Comparison of ENCODE assay signal across 23 cellular contexts in genomic region chr12:29518407-29518806, GRCh38. TPM values are rescaled to one million over a fixed set of nuclear protein-coding genes. Genes with fewer than 3 reads are reported as not detected.
DNase-seq lines count a peak whose midpoint lies in the region; ATAC-seq, FAIRE-seq and TF ChIP-seq lines count a peak whose summit lies in the region.
"Had no signal": no experiment of that assay in that cellular context is flagged by ENCODE, and none has a peak within 500 bp of the region (broad histone marks: within the 10 kb centered on the region; RNA-seq: fewer than 3 reads in every experiment).

No MANE protein-coding gene starts in this region.

- no peaks in the 10 kb centered on the region for H4K20me1 ChIP-seq in K562 (replicated peaks; ENCODE audit: control insufficient read depth, insufficient read depth, low read length)

- intact Hi-C loops in K562 (cut with micrococcal nuclease): no loop called here

- in situ Hi-C loops in K562 (cut with MboI): no loop called here

- H3K4me3 ChIP-seq in K562: no peak overlapping the region
- H3K4me3 ChIP-seq: A549, HAP-1 had no signal

- no peaks in the 10 kb centered on the region for H3K9me1 ChIP-seq in K562 (ENCODE audit: control insufficient read depth, insufficient read depth, low read length)

- FAIRE-seq in K562 (lab: Jason Lieb, UNC): no peak
- FAIRE-seq: A549, GM12892, H54 had no signal

- H2AFZ ChIP-seq in K562 (ENCODE audit: low read depth, low read length): no peak overlapping the region

- no peak overlapping the region for H3K4me2 ChIP-seq in K562 (ENCODE audit: insufficient read depth, low read length)
- H3K4me2 ChIP-seq: A549 had no signal

- no peaks in the 10 kb centered on the region for H3K9me3 ChIP-seq in K562 (replicated peaks; ENCODE audit: control insufficient read depth, insufficient read depth, low read depth, low read length)
- H3K9me3 ChIP-seq: A549, HAP-1 had no signal

- no peak for TF ChIP-seq RAD21 in K562 (CRISPR knock-in tag; conservative IDR thresholded peaks at IDR 0.05 in 1 of 2, IDR thresholded peaks at IDR 0.05 in 1 of 2)

- DNase-seq in K562 (ENCODE audit: extremely low read depth in 1 of 4, low spot score in 3 of 4) (no peak), activated gamma-delta T cell (lab: John Stamatoyannopoulos, UW) (no peak), NCI-H128 (lab: John Stamatoyannopoulos, UW; ENCODE audit: unreplicated experiment) (no peak)
- DNase-seq in activated naive CD4-positive, alpha-beta T cell treated with anti-CD3 and anti-CD28 coated beads, Interleukin-2, amount 10 ng/mL, durations not matched to agents 7 days and 5 days: no peak
- DNase-seq: 8988T; C1 segment of cervical spinal cord; Calu3; CD4-positive, alpha-beta memory T cell; COR-L47; DMS53; DMS79 treated with DMSO at 0.1 percent for 48 hours; GF-D8; GOT3; HFFc6 had no signal

- no peaks in the 10 kb centered on the region for H3K4me1 Mint-ChIP-seq in activated naive CD4-positive, alpha-beta T cell treated with anti-CD3 and anti-CD28 coated beads, Interleukin-2, amount 10 ng/mL, durations not matched to agents 7 days and 5 days
- H3K4me1 Mint-ChIP-seq: CD4-positive, alpha-beta memory T cell had no signal

- H3K36me3 ChIP-seq in K562 (ENCODE audit: control insufficient read depth, insufficient read depth, low read length): no peaks in the 10 kb centered on the region
- H3K36me3 ChIP-seq: HAP-1 had no signal

- no peak for TF ChIP-seq CTCF in K562 (IDR thresholded peaks at IDR 0.05 in 2 of 3, conservative IDR thresholded peaks at IDR 0.05 in 1 of 3; ENCODE audit: insufficient read depth in 2 of 3, low read depth in 1 of 3, low read length in 3 of 3)

- no peak overlapping the region for H3K4me3 Mint-ChIP-seq in activated naive CD4-positive, alpha-beta T cell treated with anti-CD3 and anti-CD28 coated beads, Interleukin-2, amount 10 ng/mL, durations not matched to agents 7 days and 5 days
- H3K4me3 Mint-ChIP-seq: CD4-positive, alpha-beta memory T cell; HFFc6 had no signal

- H3K27ac Mint-ChIP-seq in activated naive CD4-positive, alpha-beta T cell treated with anti-CD3 and anti-CD28 coated beads, Interleukin-2, amount 10 ng/mL, durations not matched to agents 7 days and 5 days: no peak overlapping the region
- H3K27ac Mint-ChIP-seq: CD4-positive, alpha-beta memory T cell; HFFc6 had no signal

- no peaks in the 10 kb centered on the region for H3K9me3 Mint-ChIP-seq in activated naive CD4-positive, alpha-beta T cell treated with anti-CD3 and anti-CD28 coated beads, Interleukin-2, amount 10 ng/mL, durations not matched to agents 7 days and 5 days
- H3K9me3 Mint-ChIP-seq: CD4-positive, alpha-beta memory T cell; HFFc6 had no signal

- ATAC-seq in HG02610 (IDR thresholded peaks at IDR 0.05; ENCODE audit: unreplicated experiment) (peak; percentile 67), HG02870 (IDR thresholded peaks at IDR 0.05; ENCODE audit: unreplicated experiment) (peak; percentile 47), K562 (no peak), GM18909 (IDR thresholded peaks at IDR 0.05; ENCODE audit: poor library complexity, unreplicated experiment) (no peak)
- ATAC-seq: A549 had no signal

- H3K4me1 ChIP-seq in K562 (replicated peaks in 1 of 2; ENCODE audit: control insufficient read depth in 2 of 2, insufficient read depth in 2 of 2, low read length in 2 of 2): no peaks in the 10 kb centered on the region; a peak in 1 of 5 replicates
- H3K4me1 ChIP-seq: A549, HAP-1 had no signal

- no peaks in the 10 kb centered on the region for H3K36me3 Mint-ChIP-seq in activated naive CD4-positive, alpha-beta T cell treated with anti-CD3 and anti-CD28 coated beads, Interleukin-2, amount 10 ng/mL, durations not matched to agents 7 days and 5 days
- H3K36me3 Mint-ChIP-seq: CD4-positive, alpha-beta memory T cell had no signal

- peaks cover 0 to 4% of the 10 kb centered on the region in 2 experiments; a peak in 1 of 5 replicates for H3K27me3 ChIP-seq in K562 (ENCODE audit: control insufficient read depth in 2 of 2, insufficient read depth in 2 of 2, low read length in 2 of 2)

- TF ChIP-seq EP300 in K562 (IDR thresholded peaks at IDR 0.05; ENCODE audit: low read length): no peak

- H3K9ac ChIP-seq in K562 (ENCODE audit: insufficient read depth in 1 of 2, low read depth in 2 of 2, low read length in 2 of 2): no peak overlapping the region

- TF ChIP-seq POLR2A in K562 (conservative IDR thresholded peaks at IDR 0.05): no peak

- POLR2A ChIA-PET in K562 (lab: Yijun Ruan, JAX): no interaction called here

- BruUV-seq in K562 (replicated peaks; lab: Mats Ljungman, UMichigan): no TSS peak

- peaks cover 5% of the 10 kb centered on the region for H3K27me3 Mint-ChIP-seq in activated naive CD4-positive, alpha-beta T cell treated with anti-CD3 and anti-CD28 coated beads, Interleukin-2, amount 10 ng/mL, durations not matched to agents 7 days and 5 days

- no peak overlapping the region for H3K27ac ChIP-seq in K562 (ENCODE audit: extremely low read depth, low read depth, low read length)
- H3K27ac ChIP-seq: A549 had no signal

- 0% methylated on average over 2 of the region's 2 CpGs for WGBS in K562 (ENCODE audit: insufficient coverage, low coverage, missing lambda C conversion rate)

- CTCF ChIA-PET in K562 (lab: Yijun Ruan, JAX; ENCODE audit: low intra/inter-chr PET ratio): interaction anchor here (4.2 kb wide), 1 partner anchor 1289 kb away, joined by 36 read pairs; no protein-coding TSS in a partner anchor
- CTCF ChIA-PET in activated naive CD4-positive, alpha-beta T cell treated with anti-CD3 and anti-CD28 coated beads, Interleukin-2, amount 10 ng/mL, durations not matched to agents 7 days and 5 days (lab: Charles Lee): interaction anchor here (0.7 kb wide), 1 partner anchor 210 kb away, joined by 3 read pairs; no protein-coding TSS in a partner anchor

- no peaks in the 10 kb centered on the region for H3K79me2 ChIP-seq in K562 (ENCODE audit: control insufficient read depth, insufficient read depth, low read length)

TF ChIP-seq in K562, 482 proteins besides CTCF, POLR2A, EP300 and RAD21:
- TF ChIP-seq USF2 (CRISPR knock-in tag; IDR thresholded peaks at IDR 0.05) (peak; percentile 38; the same call in 1 of the 2 replicates), TOE1 (IDR thresholded peaks at IDR 0.05; ENCODE audit: borderline replicate concordance) (no peak), TOE1 (CRISPR knock-in tag; IDR thresholded peaks at IDR 0.05; ENCODE audit: borderline replicate concordance, low read depth) (no peak)

RNA-seq across cellular contexts. Expression of gene OVCH1, which starts 20.9 kb away (rescaled TPM):
- total RNA-seq in K562 (2011; cell fraction: chromatin; rRNA removed; ENCODE audit: low replicate concordance): not detected in 2 replicates
- not detected in 2 replicates for total RNA-seq in K562 (2011; cell fraction: nucleolus; rRNA removed)
- not detected in 2 replicates for total RNA-seq in K562 (2011; cell fraction: nucleoplasm; rRNA removed)
- not detected in 2 replicates for total RNA-seq in K562 (2014; rRNA removed)
- not detected in 2 replicates for total RNA-seq in K562 (2014; rRNA removed; fragmentation: Illumina TruSeq; extraction: Trizol)
- not detected in 2 replicates for total RNA-seq in K562 (2015; rRNA removed; fragmentation: Illumina TruSeq; extraction: Trizol)
- not detected in 2 replicates for total RNA-seq in K562 (2021)
- polyA plus RNA-seq in K562 (2011; rRNA removed): not detected in 2 replicates
- not detected in 2 replicates for polyA plus RNA-seq in K562 (2011; cell fraction: cytosol; rRNA removed)
- polyA plus RNA-seq in K562 (2011; cell fraction: nucleus; rRNA removed): not detected in 2 replicates
- 0.03 TPM in 1 of 2 replicates, not detected in the other for polyA plus RNA-seq in K562 (2012)
- polyA plus RNA-seq in K562 (2014; fragmentation: Illumina TruSeq; extraction: Trizol): not detected in 2 replicates
- not detected for polyA plus RNA-seq in K562 (2014; fragmentation: Nextera tagmentation; extraction: Ambion mirVana)
- polyA plus RNA-seq in K562 (2014; rRNA removed): not detected in 2 replicates
- polyA minus RNA-seq in K562 (2011; rRNA and poly(A)+ RNA removed): not detected in 2 replicates
- polyA minus RNA-seq in K562 (2011; cell fraction: cytosol; rRNA and poly(A)+ RNA removed): not detected in 2 replicates
- polyA minus RNA-seq in K562 (2011; cell fraction: nucleus; rRNA and poly(A)+ RNA removed): not detected in 2 replicates
- total RNA-seq: Calu3; CD4-positive, alpha-beta memory T cell; Daoy; G401; HFFc6 had no signal
- polyA plus RNA-seq: A549; CD4-positive, alpha-beta memory T cell had no signal

Comparison
In these comparisons a context has a peak if more than half of its experiments do, and no peak if none do; other contexts are left out.
1. ATAC-seq: peak in HG02610 (single experiment) and HG02870 (single experiment); none in K562 (single experiment) and GM18909 (single experiment).